In the genomic region with DNA sequence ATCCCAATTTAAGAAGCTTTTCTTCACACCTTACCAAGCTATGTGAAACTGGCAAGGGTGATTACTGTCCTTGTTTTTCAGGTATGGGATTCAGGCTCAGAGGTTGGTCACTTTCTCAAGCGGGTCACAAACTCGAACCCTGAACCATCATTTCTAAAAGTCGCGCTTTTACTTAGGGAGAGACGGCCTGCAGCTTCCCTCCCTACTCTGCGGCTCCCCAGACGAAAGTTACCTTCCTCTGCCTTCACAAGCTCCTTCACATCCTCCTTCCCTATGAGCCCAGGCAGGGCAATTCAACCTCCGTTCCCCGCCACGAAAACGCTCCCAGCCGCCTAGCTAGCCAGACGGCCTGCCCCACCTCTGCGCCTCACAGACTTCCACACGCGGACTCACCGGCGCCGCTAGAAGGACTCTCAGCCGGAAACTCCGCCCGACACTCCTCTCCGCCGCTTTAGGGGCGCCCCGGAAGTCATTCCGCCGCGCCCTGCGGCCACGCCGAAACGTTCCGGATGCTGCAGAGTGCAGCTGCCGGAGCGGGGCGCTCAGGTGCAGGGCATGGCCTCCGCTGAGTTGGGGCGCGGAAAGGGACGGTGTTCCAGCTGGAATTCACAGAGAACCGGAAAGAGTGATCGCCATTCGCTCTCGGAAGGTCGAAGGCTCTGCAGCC, we compare ENCODE assay signal across 8 cellular contexts. TPM values are rescaled to one million over a fixed set of nuclear protein-coding genes. Genes with fewer than 3 reads are reported as not detected.
DNase-seq lines count a peak whose midpoint lies in the region; ATAC-seq and TF ChIP-seq lines count a peak whose summit lies in the region.
"Not testable (repeated sequence)": the region's sequence is repeated elsewhere in the genome, so short reads cannot be mapped to it uniquely, and the experiment has no call there.

Gene GTF2H2 (minus strand): TSS at position 415 of the 667 bp plus-strand sequence. CDS start 4,913 bp downstream, outside the sequence.

- H3K4me1 Mint-ChIP-seq in activated naive CD4-positive, alpha-beta T cell treated with anti-CD3 and anti-CD28 coated beads for 36 hours (ENCODE audit: low read depth); glutamatergic neuron (ENCODE audit: low read depth, unreplicated experiment); neural crest cell: not testable (repeated sequence)

- ATAC-seq in GM18519 (IDR thresholded peaks at IDR 0.05; ENCODE audit: low FRiP score, unreplicated experiment), result peak; percentile 90
- peak; percentile 97 for ATAC-seq in GM21529 (IDR thresholded peaks at IDR 0.05; ENCODE audit: unreplicated experiment)
- peak; percentile 96 for ATAC-seq in HG03039 (IDR thresholded peaks at IDR 0.05; ENCODE audit: unreplicated experiment)
- ATAC-seq in upper lobe of left lung (ENCODE audit: low FRiP score in 2 of 2), result peak; percentile 99

- not testable (repeated sequence) for H3K4me1 ChIP-seq in upper lobe of left lung

- not testable (repeated sequence) for H3K9me3 ChIP-seq in upper lobe of left lung

- TF ChIP-seq EP300 in upper lobe of left lung (IDR thresholded peaks at IDR 0.05), result not testable (repeated sequence)

- H3K4me3 ChIP-seq in upper lobe of left lung, result not testable (repeated sequence)

- intact Hi-C loops in activated naive CD4-positive, alpha-beta T cell treated with anti-CD3 and anti-CD28 coated beads for 36 hours (cut with micrococcal nuclease), result not testable (repeated sequence)

- H3K27ac ChIP-seq in upper lobe of left lung, result not testable (repeated sequence)

- no CpG with 5 or more reads among the region's 46 CpGs for WGBS in upper lobe of left lung, 2 donors

- not testable (repeated sequence) for H3K4me3 Mint-ChIP-seq in activated naive CD4-positive, alpha-beta T cell treated with anti-CD3 and anti-CD28 coated beads for 36 hours; glutamatergic neuron (ENCODE audit: unreplicated experiment); neural crest cell

- CTCF ChIA-PET in activated naive CD4-positive, alpha-beta T cell treated with anti-CD3 and anti-CD28 coated beads for 36 hours (lab: Charles Lee), result not testable (repeated sequence)

- not testable (repeated sequence) for H3K27ac Mint-ChIP-seq in activated naive CD4-positive, alpha-beta T cell treated with anti-CD3 and anti-CD28 coated beads for 36 hours; glutamatergic neuron (ENCODE audit: unreplicated experiment); neural crest cell (ENCODE audit: unreplicated experiment)

- H3K9me3 Mint-ChIP-seq in activated naive CD4-positive, alpha-beta T cell treated with anti-CD3 and anti-CD28 coated beads for 36 hours; glutamatergic neuron (ENCODE audit: unreplicated experiment); neural crest cell: not testable (repeated sequence)

- H3K27me3 ChIP-seq in upper lobe of left lung, result not testable (repeated sequence)

- not testable (repeated sequence) for TF ChIP-seq CTCF in glutamatergic neuron (IDR thresholded peaks at IDR 0.05; ENCODE audit: partially characterized antibody, unreplicated experiment); neural crest cell (conservative IDR thresholded peaks at IDR 0.05); upper lobe of left lung (IDR thresholded peaks at IDR 0.05)

- not testable (repeated sequence) for DNase-seq in NCI-H460 (ENCODE audit: extremely low read depth, low read depth); activated naive CD4-positive, alpha-beta T cell treated with anti-CD3 and anti-CD28 coated beads for 36 hours; glutamatergic neuron; neural crest cell (ENCODE audit: low read depth, low spot score); upper lobe of left lung

- H3K36me3 Mint-ChIP-seq in activated naive CD4-positive, alpha-beta T cell treated with anti-CD3 and anti-CD28 coated beads for 36 hours (ENCODE audit: low read depth); glutamatergic neuron (ENCODE audit: unreplicated experiment); neural crest cell (ENCODE audit: low read depth): not testable (repeated sequence)

- not testable (repeated sequence) for H3K27me3 Mint-ChIP-seq in activated naive CD4-positive, alpha-beta T cell treated with anti-CD3 and anti-CD28 coated beads for 36 hours (ENCODE audit: low read depth); glutamatergic neuron (ENCODE audit: unreplicated experiment); neural crest cell (ENCODE audit: low read depth)

- not testable (repeated sequence) for H3K36me3 ChIP-seq in upper lobe of left lung

- TF ChIP-seq POLR2A in upper lobe of left lung (IDR thresholded peaks at IDR 0.05), result not testable (repeated sequence)

RNA-seq across cellular contexts. Expression of gene GTF2H2, which starts in this region (rescaled TPM):
- total RNA-seq in NCI-H460 (2014; rRNA removed; shearing (Covaris generic)), result 98.4 and 98.5 TPM in 2 replicates
- polyA plus RNA-seq in NCI-H460 (2014; cell fraction: nucleus; rRNA removed), result 87.0 and 97.4 TPM in 2 replicates
- 10 to 100 TPM; 60.6 to 61.7 TPM for total RNA-seq in activated naive CD4-positive, alpha-beta T cell treated with anti-CD3 and anti-CD28 coated beads for 36 hours
- 32.7 TPM for total RNA-seq in glutamatergic neuron (ENCODE audit: unreplicated experiment)
- 42.0 and 46.5 TPM in 2 replicates for total RNA-seq in neural crest cell
- 10 to 100 TPM in 5 of 6 donors, 1 to 10 TPM in 1; 7.5 to 46.1 (median 20.9) TPM for total RNA-seq in upper lobe of left lung
